ENCODE assay signal across 23 cellular contexts in the genomic region with DNA sequence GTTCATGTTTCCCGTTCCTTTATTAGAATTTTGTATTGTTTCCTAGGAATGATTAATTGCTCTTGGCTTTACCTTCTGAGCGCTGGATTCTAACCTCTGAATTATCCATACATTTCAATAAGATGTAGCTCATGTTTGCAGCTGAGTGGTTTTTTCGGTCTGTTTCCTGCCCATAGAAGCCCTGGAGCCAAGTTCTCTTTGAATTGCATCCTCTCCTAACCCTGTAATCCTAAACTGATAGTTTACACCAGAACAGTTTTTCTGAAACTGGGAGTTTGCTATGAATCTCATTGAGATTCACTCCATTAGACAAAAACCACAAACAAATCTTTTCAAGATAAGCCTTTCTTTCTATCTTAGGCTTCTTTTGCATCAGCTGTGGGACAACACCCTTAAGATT.
DNase-seq lines count a peak whose midpoint lies in the region; ATAC-seq and TF ChIP-seq lines count a peak whose summit lies in the region.
"Had no signal": no experiment of that assay in that cellular context is flagged by ENCODE, and none has a peak within 500 bp of the region (broad histone marks: within the 10 kb centered on the region; RNA-seq: fewer than 3 reads in every experiment).

No MANE protein-coding gene starts in this region.

- TF ChIP-seq CTCF in IMR-90 (conservative IDR thresholded peaks at IDR 0.05; ENCODE audit: low read depth, low read length) (no peak), upper lobe of left lung (IDR thresholded peaks at IDR 0.05) (no peak)

- intact Hi-C loops in IMR-90 (cut with micrococcal nuclease) (no loop called here), Right ventricle myocardium inferior (cut with DNase I) (no loop called here)

- H3K27ac ChIP-seq in IMR-90 (ENCODE audit: insufficient read depth, low read length) (no peak overlapping the region; the same call in 1 of the 2 replicates), upper lobe of left lung (no peak overlapping the region)
- H3K27ac ChIP-seq: C4-2B, hepatocyte, upper lobe of right lung had no signal

- CTCF ChIA-PET in IMR-90 (lab: Yijun Ruan, JAX), result interaction anchor here (0.6 to 1.1 kb wide), 2 partner anchors 75 to 108 kb away, joined by 3 read pairs; no protein-coding TSS in a partner anchor

- no peak for TF ChIP-seq EP300 in upper lobe of left lung (IDR thresholded peaks at IDR 0.05)

- H4K8ac ChIP-seq in IMR-90 (ENCODE audit: low read depth in 2 of 2, low read length in 2 of 2), result peak overlapping the region; percentile 51 to 68; a peak in 3 of 4 replicates

- no peaks in the 10 kb centered on the region for H3K79me1 ChIP-seq in IMR-90 (ENCODE audit: low read depth in 1 of 2, low read length in 2 of 2)

- H3K14ac ChIP-seq in IMR-90 (replicated peaks; ENCODE audit: low read depth, low read length), result peak overlapping the region; percentile 53

- H3K23ac ChIP-seq in IMR-90 (ENCODE audit: low read depth, low read length), result peak overlapping the region; percentile 63; the same call in 1 of the 2 replicates

- H2BK5ac ChIP-seq in IMR-90 (ENCODE audit: low read depth, low read length, poor library complexity, severe bottlenecking), result peak overlapping the region; percentile 78

- H3K9ac ChIP-seq in IMR-90 (ENCODE audit: low read depth, low read length), result no peak overlapping the region

- H2AFZ ChIP-seq in IMR-90 (replicated peaks; ENCODE audit: low read length, poor library complexity), result no peak overlapping the region
- H2AFZ ChIP-seq: hepatocyte had no signal

- POLR2A ChIA-PET in IMR-90 (lab: Charles Lee; ENCODE audit: unreplicated experiment), result no interaction called here

- in situ Hi-C loops in IMR-90 (cut with MboI; ENCODE audit: low sequenced_read_pairs), result no loop called here

- dilution Hi-C loops in IMR-90 (cut with HindIII; ENCODE audit: low sequenced_read_pairs, unreplicated experiment), result no loop called here

- DNase-seq in A172 (ENCODE audit: low spot score) (peak; percentile 11), IMR-90 (peak; percentile 40), amniotic epithelial cell (ENCODE audit: low read depth) (peak; percentile 57), left kidney (ENCODE audit: low read depth, low spot score) (peak; percentile 51), middle frontal gyrus (ENCODE audit: extremely low spot score, low spot score) (no peak), NCI-H82 (lab: John Stamatoyannopoulos, UW) (no peak), upper lobe of left lung (no peak), Right ventricle myocardium inferior (ENCODE audit: missing footprints) (no peak)
- DNase-seq: activated CD4-positive, alpha-beta T cell treated with anti-CD3 and anti-CD28 coated beads, Interleukin-2, amount 10 ng/mL, durations not matched to agents 7 days and 5 days; activated CD8-positive, alpha-beta memory T cell treated with anti-CD3 and anti-CD28 coated beads, Interleukin-2, amount 50 U/mL, for 4 hours; activated effector memory CD4-positive, alpha-beta T cell treated with anti-CD3 and anti-CD28 coated beads, Interleukin-2, amount 50 U/mL, for 16 hours; amygdala; effector CD4-positive, alpha-beta T cell; natural killer cell; NCI-H1694 treated with DMSO at 0.1 percent for 48 hours; NCI-H2227 treated with DMSO at 0.1 percent for 48 hours; Right ventricle myocardium superior; small intestine; stimulated activated CD4-positive, alpha-beta T cell treated with anti-CD3 and anti-CD28 coated beads, Interleukin-4, amount 100 ng/mL, for 24 hours; upper lobe of right lung had no signal

- H4K20me1 ChIP-seq in IMR-90 (ENCODE audit: insufficient read depth, low read length), result no peaks in the 10 kb centered on the region

- H3K27me3 ChIP-seq in IMR-90 (ENCODE audit: control insufficient read depth, insufficient read depth, low read length), result no peaks in the 10 kb centered on the region
- H3K27me3 ChIP-seq in upper lobe of left lung, result no peaks in the 10 kb centered on the region
- H3K27me3 ChIP-seq: hepatocyte, upper lobe of right lung had no signal

- peak overlapping the region; percentile 14; the same call in 1 of the 2 replicates for H4K5ac ChIP-seq in IMR-90 (ENCODE audit: low read depth, low read length)

- H2BK20ac ChIP-seq in IMR-90 (ENCODE audit: low read depth, low read length), result peak overlapping the region; percentile 83

- peak overlapping the region; percentile 63; the same call in 1 of the 2 replicates for H4K91ac ChIP-seq in IMR-90 (ENCODE audit: insufficient read depth, low read depth, low read length)

- H3K4me2 ChIP-seq in IMR-90 (ENCODE audit: low read depth, low read length), result peak overlapping the region; percentile 58; the same call in 1 of the 2 replicates
- H3K4me2 ChIP-seq: hepatocyte had no signal

- H2BK120ac ChIP-seq in IMR-90 (ENCODE audit: low read depth, low read length), result peak overlapping the region; percentile 75

- no peak for TF ChIP-seq POLR2A in IMR-90 (IDR thresholded peaks at IDR 0.05; ENCODE audit: low read depth, low read length)
- no peak for TF ChIP-seq POLR2A in upper lobe of left lung (IDR thresholded peaks at IDR 0.05)

- H3K4me1 ChIP-seq in IMR-90 (ENCODE audit: control insufficient read depth, insufficient read depth, low read length), result peaks cover 10% of the 10 kb centered on the region
- H3K4me1 ChIP-seq in upper lobe of left lung, result no peaks in the 10 kb centered on the region
- H3K4me1 ChIP-seq: upper lobe of right lung had no signal

- no peak overlapping the region for H2AK5ac ChIP-seq in IMR-90 (ENCODE audit: low read depth, low read length)

- H2AK9ac ChIP-seq in IMR-90 (replicated peaks; ENCODE audit: low read depth, low read length, poor library complexity), result no peak overlapping the region

- no peak for TF ChIP-seq RAD21 in IMR-90 (IDR thresholded peaks at IDR 0.05; ENCODE audit: low read length)

- no peaks in the 10 kb centered on the region for H3K36me3 ChIP-seq in IMR-90 (ENCODE audit: control insufficient read depth, insufficient read depth, low read length)
- H3K36me3 ChIP-seq in upper lobe of left lung, result no peaks in the 10 kb centered on the region
- H3K36me3 ChIP-seq: upper lobe of right lung had no signal

- H3K9me1 ChIP-seq in IMR-90 (ENCODE audit: insufficient read depth, low read length), result 0 out of 2 replicates have a peak, but pooled peaks cover 2% of the 10 kb centered on the region

- ATAC-seq in IMR-90 (ENCODE audit: low read depth) (peak; percentile 57), upper lobe of left lung (ENCODE audit: low FRiP score in 2 of 2) (no peak), Right ventricle myocardium inferior (no peak)
- ATAC-seq: natural killer cell, upper lobe of right lung had no signal

- no peak overlapping the region for H3K4me3 ChIP-seq in IMR-90 (ENCODE audit: insufficient read depth, low read depth, low read length)
- H3K4me3 ChIP-seq in upper lobe of left lung, result no peak overlapping the region
- H3K4me3 ChIP-seq: hepatocyte, lung, upper lobe of right lung had no signal

- peak overlapping the region; percentile 63; the same call in 1 of the 2 replicates for H3K56ac ChIP-seq in IMR-90 (ENCODE audit: extremely low read depth, insufficient read depth, low read length)

- no CpG with 5 or more reads among the region's 3 CpGs for WGBS in IMR-90 (ENCODE audit: extremely low coverage in 2 of 2, insufficient read length in 1 of 2), 2 experiments
- WGBS in upper lobe of left lung, 2 donors, result 52 to 57% methylated on average over 3 of the region's 3 CpGs

- BruUV-seq in IMR-90 (replicated peaks; lab: Mats Ljungman, UMichigan), result no TSS peak

- H3K9me3 ChIP-seq in IMR-90 (ENCODE audit: control insufficient read depth, insufficient read depth, low read length) (no peaks in the 10 kb centered on the region), upper lobe of left lung (no peaks in the 10 kb centered on the region)
- H3K9me3 ChIP-seq: upper lobe of right lung had no signal

- H3K4ac ChIP-seq in IMR-90 (ENCODE audit: low read depth, low read length), result peak overlapping the region; percentile 3; the same call in 1 of the 2 replicates

- peak overlapping the region; percentile 16; the same call in 2 of the 3 replicates for H2BK15ac ChIP-seq in IMR-90 (ENCODE audit: low read depth, low read length)

- peak overlapping the region; percentile 36; the same call in 1 of the 2 replicates for H3K18ac ChIP-seq in IMR-90 (ENCODE audit: low read depth, low read length)

TF ChIP-seq in IMR-90, 13 proteins besides CTCF, POLR2A, EP300 and RAD21:
- TF ChIP-seq MAZ (IDR thresholded peaks at IDR 0.05; ENCODE audit: borderline replicate concordance, low read depth, low read length) (no peak), CEBPB (IDR thresholded peaks at IDR 0.05; ENCODE audit: low read depth, low read length) (no peak), MAFK (IDR thresholded peaks at IDR 0.05; ENCODE audit: low read depth, low read length) (no peak), RFX5 (IDR thresholded peaks at IDR 0.05; ENCODE audit: low read depth, low read length) (no peak), MXI1 (IDR thresholded peaks at IDR 0.05; ENCODE audit: borderline replicate concordance, low read depth, low read length) (no peak), SMC3 (IDR thresholded peaks at IDR 0.05; ENCODE audit: low read depth, low read length) (no peak), RCOR1 (IDR thresholded peaks at IDR 0.05; ENCODE audit: insufficient replicate concordance, low read length) (no peak), ELK1 (IDR thresholded peaks at IDR 0.05; ENCODE audit: borderline replicate concordance, low read depth, low read length) (no peak), NFE2L2 (IDR thresholded peaks at IDR 0.05; ENCODE audit: low read depth, low read length) (no peak), FOS (IDR thresholded peaks at IDR 0.05; ENCODE audit: low read depth, low read length) (no peak), CHD1 (IDR thresholded peaks at IDR 0.05; ENCODE audit: low read depth, low read length) (no peak), USF2 (IDR thresholded peaks at IDR 0.05; ENCODE audit: low read depth, low read length) (no peak), BHLHE40 (IDR thresholded peaks at IDR 0.05; ENCODE audit: low read depth, low read length) (no peak)

Comparison
In these comparisons a context has a peak if more than half of its experiments do, and no peak if none do; other contexts are left out.
1. DNase-seq: peak in A172 (single experiment), IMR-90 (single experiment), amniotic epithelial cell (single experiment) and left kidney (single experiment); none in middle frontal gyrus (single experiment), NCI-H82 (single experiment), upper lobe of left lung (0 of 2) and Right ventricle myocardium inferior (single experiment).